In the genomic region with DNA sequence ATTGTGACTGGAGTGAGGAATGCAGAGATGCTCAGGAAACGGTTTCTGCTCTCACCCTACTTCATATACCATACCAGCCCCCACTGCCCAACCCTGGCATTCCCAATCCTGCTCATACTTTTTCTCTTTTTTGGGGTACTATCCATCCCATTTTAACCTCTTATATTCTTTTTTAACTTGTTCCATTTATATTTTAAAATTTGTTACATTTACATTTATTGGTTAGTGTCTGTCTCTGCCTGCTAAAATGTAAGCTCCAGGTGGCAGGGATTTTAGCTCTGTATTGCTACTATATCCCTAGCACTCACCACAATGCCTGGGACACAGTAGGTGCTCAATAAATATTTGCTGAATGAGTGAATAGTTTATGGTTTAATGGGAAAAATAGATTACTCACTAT, we compare ENCODE assay signal across 33 cellular contexts. TPM values are rescaled to one million over a fixed set of nuclear protein-coding genes. Genes with fewer than 3 reads are reported as not detected.
"Had no signal": no experiment of that assay in that cellular context is flagged by ENCODE, and none has a peak within 500 bp of the region (broad histone marks: within the 10 kb centered on the region; RNA-seq: fewer than 3 reads in every experiment).

No MANE protein-coding gene starts in this region.

- H3K27ac ChIP-seq: ascending aorta, cardiac muscle cell, VCaP had no signal

- ATAC-seq: activated CD8-positive, alpha-beta T cell treated with anti-CD3 and anti-CD28 coated beads for 36 hours; activated naive CD8-positive, alpha-beta T cell treated with anti-CD3 and anti-CD28 coated beads, Interleukin-2, amount 50 U/mL, for 24 hours; activated T-cell treated with anti-CD3 and anti-CD28 coated beads, Interleukin-2, amount 50 U/mL, for 4 hours; activated T-cell treated with anti-CD3 and anti-CD28 coated beads, Interleukin-2, amount 50 U/mL, for 72 hours; activated T-helper 17 cell treated with anti-CD3 and anti-CD28 coated beads, Interleukin-2, amount 50 U/mL, for 72 hours had no signal

- H3K27me3 ChIP-seq: adrenal gland, ascending aorta, cardiac muscle cell had no signal

- H3K9me3 ChIP-seq: ascending aorta had no signal

- H3K4me1 ChIP-seq: adrenal gland, ascending aorta had no signal

- FAIRE-seq: bronchial epithelial cell, TTC549 had no signal

- H3K4me3 ChIP-seq: adrenal gland, ascending aorta, cardiac muscle cell had no signal

- DNase-seq: activated B cell treated with CpG ODN at 0.5 μM for 24 hours; activated CD4-positive, alpha-beta memory T cell treated with anti-CD3 and anti-CD28 coated beads for 36 hours; activated CD4-positive, alpha-beta T cell treated with anti-CD3 and anti-CD28 coated beads for 4 hours; activated CD4-positive, alpha-beta T cell treated with anti-CD3 and anti-CD28 coated beads, Interleukin-2, amount 10 ng/mL, durations not matched to agents 24 days and 14 days; activated CD4-positive, alpha-beta T cell treated with anti-CD3 and anti-CD28 coated beads, Interleukin-2, amount 50 U/mL, for 1 hour; activated CD4-positive, alpha-beta T cell treated with anti-CD3 and anti-CD28 coated beads, Interleukin-2, amount 50 U/mL, for 4 hours; activated CD4-positive, CD25-positive, alpha-beta regulatory T cell treated with anti-CD3 and anti-CD28 coated beads, Interleukin-2, amount 50 U/mL, for 72 hours; activated CD8-positive, alpha-beta memory T cell treated with anti-CD3 and anti-CD28 coated beads, Interleukin-2, amount 50 U/mL, for 4 hours; activated CD8-positive, alpha-beta T cell treated with anti-CD3 and anti-CD28 coated beads for 36 hours; activated effector memory CD4-positive, alpha-beta T cell treated with anti-CD3 and anti-CD28 coated beads, Interleukin-2, amount 50 U/mL, for 16 hours; activated gamma-delta T cell treated with Interleukin-2 at 50 U/mL for 16 hours; activated naive CD4-positive, alpha-beta T cell treated with anti-CD3 and anti-CD28 coated beads, Interleukin-2, amount 10 ng/mL, durations not matched to agents 7 days and 5 days; activated naive CD4-positive, alpha-beta T cell treated with Interleukin-2 at 50 U/mL for 16 hours; activated naive CD8-positive, alpha-beta T cell treated with anti-CD3 and anti-CD28 coated beads, Interleukin-2, amount 10 ng/mL, durations not matched to agents 7 days and 5 days; activated naive CD8-positive, alpha-beta T cell treated with anti-CD3 and anti-CD28 coated beads, Interleukin-2, amount 50 U/mL, for 24 hours; activated T-cell treated with anti-CD3 and anti-CD28 coated beads for 4 hours; activated T-cell treated with anti-CD3 and anti-CD28 coated beads, Interleukin-2, amount 50 U/mL, for 1 hour; activated T-cell treated with anti-CD3 and anti-CD28 coated beads, Interleukin-2, amount 50 U/mL, for 4 hours; activated T-cell treated with anti-CD3 and anti-CD28 coated beads, Interleukin-2, amount 50 U/mL, for 72 hours; amniotic stem cell; anterior cingulate cortex; caudate nucleus; cerebellar nuclear complex; T-helper 1 cell; T-helper 2 cell; T-helper 9 cell had no signal

- H3K36me3 ChIP-seq: ascending aorta had no signal

RNA-seq across cellular contexts. Expression of gene FERMT1, which starts 8.1 kb away (rescaled TPM):
- total RNA-seq: activated B cell treated with CpG ODN at 0.5 μM for 24 hours; activated naive CD8-positive, alpha-beta T cell treated with anti-CD3 and anti-CD28 coated beads, Interleukin-2, amount 10 ng/mL, durations not matched to agents 7 days and 5 days had no signal
